Comparison of ENCODE assay signal across 16 cellular contexts in the genomic region with DNA sequence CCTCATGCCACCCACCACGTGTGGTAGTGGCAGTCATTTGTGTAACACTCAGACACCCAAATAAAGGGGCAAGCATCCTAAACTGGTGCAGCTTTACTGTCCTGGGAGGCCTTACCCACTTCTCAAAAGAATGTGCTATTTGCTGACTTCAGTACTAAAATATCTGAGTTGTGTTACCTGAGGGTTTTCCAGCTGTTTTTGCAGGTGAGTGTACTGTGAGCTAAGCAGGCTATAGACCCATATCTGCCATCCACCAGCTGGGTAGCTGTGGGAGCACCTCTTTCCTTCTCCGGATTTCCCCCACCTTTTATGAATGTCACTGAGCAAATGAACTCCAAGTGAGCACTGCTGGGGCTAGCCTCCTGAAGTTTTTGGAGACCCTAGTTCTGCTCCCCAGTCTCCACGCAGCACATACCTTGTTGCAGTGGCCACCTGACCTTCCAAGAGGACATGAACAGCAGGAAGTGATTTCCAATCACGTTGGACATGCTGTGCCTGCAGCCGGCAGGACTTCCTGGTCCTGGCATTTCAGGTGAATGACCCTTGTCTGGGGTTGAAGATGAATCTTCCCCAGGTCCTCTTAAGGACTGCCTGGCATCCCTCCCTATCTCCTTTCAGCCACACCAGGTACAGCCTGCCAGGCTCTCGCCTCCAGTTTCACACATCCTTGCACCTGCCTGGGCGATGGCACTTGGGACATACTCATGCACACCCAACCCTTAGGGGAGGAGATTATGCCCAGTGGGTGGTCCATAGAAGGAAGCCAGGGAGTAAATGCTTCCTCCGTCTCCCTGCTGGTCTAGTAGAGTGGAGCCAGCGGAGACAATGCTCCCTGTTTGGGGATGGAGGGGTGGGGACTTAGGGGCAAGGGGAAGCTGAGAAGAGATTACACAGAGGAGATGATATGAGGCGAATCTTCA.
DNase-seq lines count a peak whose midpoint lies in the region; ATAC-seq, FAIRE-seq and TF ChIP-seq lines count a peak whose summit lies in the region.
"Had no signal": no experiment of that assay in that cellular context is flagged by ENCODE, and none has a peak within 500 bp of the region (broad histone marks: within the 10 kb centered on the region; RNA-seq: fewer than 3 reads in every experiment).

No MANE protein-coding gene starts in this region.

- peaks cover 17% of the 10 kb centered on the region for H3K4me1 Mint-ChIP-seq in type B pancreatic cell (ENCODE audit: unreplicated experiment)

- H3K27me3 ChIP-seq in stomach smooth muscle (ENCODE audit: control insufficient read depth in 1 of 2, insufficient read depth in 2 of 2, low read length in 2 of 2): no peaks in the 10 kb centered on the region

- peaks cover 4% of the 10 kb centered on the region for H3K27me3 Mint-ChIP-seq in type B pancreatic cell

- no peak overlapping the region for H3K4me3 Mint-ChIP-seq in type B pancreatic cell
- H3K4me3 Mint-ChIP-seq: CD8-positive, alpha-beta memory T cell; T-helper 17 cell had no signal

- no peak for FAIRE-seq in kidney (lab: Jason Lieb, UNC)
- FAIRE-seq: RCC 7860 had no signal

- no peak overlapping the region for H3K27ac Mint-ChIP-seq in type B pancreatic cell
- H3K27ac Mint-ChIP-seq: CD8-positive, alpha-beta memory T cell; T-helper 17 cell had no signal

- peaks cover 9% of the 10 kb centered on the region for H3K36me3 Mint-ChIP-seq in type B pancreatic cell
- H3K36me3 Mint-ChIP-seq: CD8-positive, alpha-beta memory T cell had no signal

- H3K27ac ChIP-seq in VCaP (peak overlapping the region; percentile 18; the same call in 1 of the 2 replicates), kidney (ENCODE audit: low read depth in 2 of 2, low read length in 2 of 2) (peak overlapping the region; percentile 28 to 76), stomach smooth muscle (ENCODE audit: low read length) (peak overlapping the region; percentile 37)

- no peak for TF ChIP-seq CTCF in VCaP (conservative IDR thresholded peaks at IDR 0.05)
- TF ChIP-seq CTCF in kidney (IDR thresholded peaks at IDR 0.05; ENCODE audit: borderline replicate concordance, extremely low read depth, insufficient read depth): no peak
- no peak for TF ChIP-seq CTCF in type B pancreatic cell (conservative IDR thresholded peaks at IDR 0.05)

- peaks cover 12% of the 10 kb centered on the region for H3K9me3 Mint-ChIP-seq in type B pancreatic cell

- H3K9ac ChIP-seq in kidney (ENCODE audit: low read length in 2 of 2) (no peak overlapping the region), stomach smooth muscle (ENCODE audit: low read length in 2 of 2) (no peak overlapping the region)

- H3K9me3 ChIP-seq in kidney (ENCODE audit: control insufficient read depth in 1 of 2, low read length in 2 of 2) (no peaks in the 10 kb centered on the region), stomach smooth muscle (ENCODE audit: control insufficient read depth in 2 of 2, low read length in 2 of 2) (peaks cover 0 to 4% of the 10 kb centered on the region in 2 donors)

- H3K4me3 ChIP-seq in kidney (ENCODE audit: low read length in 2 of 2): no peak overlapping the region
- peak overlapping the region in 1 of 2 donors; percentile 47 for H3K4me3 ChIP-seq in stomach smooth muscle (ENCODE audit: low read length in 2 of 2)

- DNase-seq in NCI-H146 (lab: John Stamatoyannopoulos, UW) (peak; percentile 83), kidney (no peak), type B pancreatic cell (ENCODE audit: extremely low spot score, unreplicated experiment) (no peak)
- DNase-seq: activated CD4-positive, alpha-beta T cell treated with anti-CD3 and anti-CD28 coated beads for 4 hours; activated T-cell treated with anti-CD3 and anti-CD28 coated beads, Interleukin-2, amount 50 U/mL, for 48 hours; CD8-positive, alpha-beta memory T cell; GF-D8; islet precursor cell; NCI-H446; stimulated activated CD4-positive, alpha-beta T cell treated with anti-CD3 and anti-CD28 coated beads, Interleukin-4, amount 100 ng/mL, for 1 hour; T-helper 17 cell had no signal

- ATAC-seq in HG03432 (IDR thresholded peaks at IDR 0.05; ENCODE audit: unreplicated experiment) (no peak), GM19397 (IDR thresholded peaks at IDR 0.05; ENCODE audit: unreplicated experiment) (no peak)
- ATAC-seq: T-helper 17 cell had no signal

- H3K36me3 ChIP-seq in kidney (ENCODE audit: control insufficient read depth in 1 of 2, insufficient read depth in 2 of 2, low read length in 2 of 2): no peaks in the 10 kb centered on the region
- no peaks in the 10 kb centered on the region for H3K36me3 ChIP-seq in stomach smooth muscle (ENCODE audit: control insufficient read depth in 2 of 2, insufficient read depth in 2 of 2, low read length in 2 of 2)

- H3K4me1 ChIP-seq in kidney (ENCODE audit: control insufficient read depth in 1 of 2, insufficient read depth in 1 of 2, low read depth in 1 of 2, low read length in 2 of 2) (peaks cover 16 to 22% of the 10 kb centered on the region in 2 donors), stomach smooth muscle (ENCODE audit: control insufficient read depth, insufficient read depth, low read length) (peaks cover 23% of the 10 kb centered on the region)

- intact Hi-C loops in kidney (cut with DNase I): no loop called here
